9 cellular contexts compared by ENCODE assay signal in genomic region chr7:152859781-152860191, GRCh38.
A peak's percentile ranks its signal among the peaks of the same experiment; 100 is the strongest.
DNase-seq lines count a peak whose midpoint lies in the region; ATAC-seq and TF ChIP-seq lines count a peak whose summit lies in the region.
"Had no signal": no experiment of that assay in that cellular context is flagged by ENCODE, and none has a peak within 500 bp of the region (broad histone marks: within the 10 kb centered on the region; RNA-seq: fewer than 3 reads in every experiment).

No MANE protein-coding gene starts in this region.

- CTCF ChIA-PET in activated CD4-positive, alpha-beta T cell treated with anti-CD3 and anti-CD28 coated beads for 36 hours (lab: Charles Lee) = no interaction called here

- peak; percentile 26 for TF ChIP-seq CTCF in progenitor cell of endocrine pancreas (IDR thresholded peaks at IDR 0.05; ENCODE audit: unreplicated experiment)

- no peak overlapping the region for H3K27ac Mint-ChIP-seq in activated CD4-positive, alpha-beta T cell treated with anti-CD3 and anti-CD28 coated beads for 36 hours
- H3K27ac Mint-ChIP-seq in activated naive CD8-positive, alpha-beta T cell treated with anti-CD3 and anti-CD28 coated beads, Interleukin-2, amount 50 U/mL, for 24 hours = no peak overlapping the region
- no peak overlapping the region for H3K27ac Mint-ChIP-seq in progenitor cell of endocrine pancreas

- POLR2A ChIA-PET in activated CD4-positive, alpha-beta T cell treated with anti-CD3 and anti-CD28 coated beads for 36 hours (lab: Charles Lee) = no interaction called here

- H3K4me1 Mint-ChIP-seq in activated CD4-positive, alpha-beta T cell treated with anti-CD3 and anti-CD28 coated beads for 36 hours = peaks cover 5% of the 10 kb centered on the region
- peaks cover 5% of the 10 kb centered on the region for H3K4me1 Mint-ChIP-seq in activated naive CD8-positive, alpha-beta T cell treated with anti-CD3 and anti-CD28 coated beads, Interleukin-2, amount 50 U/mL, for 24 hours
- no peaks in the 10 kb centered on the region for H3K4me1 Mint-ChIP-seq in progenitor cell of endocrine pancreas (ENCODE audit: low read depth)

- peak; percentile 30 for DNase-seq in activated CD4-positive, alpha-beta T cell treated with anti-CD3 and anti-CD28 coated beads for 36 hours
- DNase-seq in activated CD4-positive, alpha-beta T cell treated with anti-CD3 and anti-CD28 coated beads, Interleukin-2, amount 50 U/mL, for 4 hours = no peak
- no peak for DNase-seq in activated naive CD8-positive, alpha-beta T cell treated with anti-CD3 and anti-CD28 coated beads, Interleukin-2, amount 50 U/mL, for 24 hours
- DNase-seq in progenitor cell of endocrine pancreas (ENCODE audit: low spot score, unreplicated experiment) (no peak), NCI-H187 (lab: John Stamatoyannopoulos, UW) (no peak), NCI-H748 treated with DMSO at 0.1 percent for 48 hours (lab: John Stamatoyannopoulos, UW) (no peak)
- DNase-seq: tibial artery had no signal

- intact Hi-C loops in activated CD4-positive, alpha-beta T cell treated with anti-CD3 and anti-CD28 coated beads for 36 hours (cut with DNase I, micrococcal nuclease) = no loop called here

- peaks cover 8% of the 10 kb centered on the region for H3K36me3 Mint-ChIP-seq in activated CD4-positive, alpha-beta T cell treated with anti-CD3 and anti-CD28 coated beads for 36 hours (ENCODE audit: low read depth)
- H3K36me3 Mint-ChIP-seq in activated naive CD8-positive, alpha-beta T cell treated with anti-CD3 and anti-CD28 coated beads, Interleukin-2, amount 50 U/mL, for 24 hours (ENCODE audit: low read depth) = peaks cover 13% of the 10 kb centered on the region
- peaks cover 9% of the 10 kb centered on the region for H3K36me3 Mint-ChIP-seq in progenitor cell of endocrine pancreas (ENCODE audit: insufficient read depth)

- no peaks in the 10 kb centered on the region for H3K9me3 Mint-ChIP-seq in activated CD4-positive, alpha-beta T cell treated with anti-CD3 and anti-CD28 coated beads for 36 hours (ENCODE audit: low read depth)
- no peaks in the 10 kb centered on the region for H3K9me3 Mint-ChIP-seq in activated naive CD8-positive, alpha-beta T cell treated with anti-CD3 and anti-CD28 coated beads, Interleukin-2, amount 50 U/mL, for 24 hours
- H3K9me3 Mint-ChIP-seq in progenitor cell of endocrine pancreas (ENCODE audit: low read depth) = no peaks in the 10 kb centered on the region

- ATAC-seq in activated CD4-positive, alpha-beta T cell treated with anti-CD3 and anti-CD28 coated beads for 36 hours = peak; percentile 70
- ATAC-seq in HG03159 (IDR thresholded peaks at IDR 0.05; ENCODE audit: unreplicated experiment) (peak; percentile 71), HG02571 (IDR thresholded peaks at IDR 0.05; ENCODE audit: unreplicated experiment) (no peak)
- ATAC-seq in activated naive CD8-positive, alpha-beta T cell treated with anti-CD3 and anti-CD28 coated beads, Interleukin-2, amount 50 U/mL, for 24 hours = peak; percentile 17

- no peaks in the 10 kb centered on the region for H3K27me3 Mint-ChIP-seq in activated CD4-positive, alpha-beta T cell treated with anti-CD3 and anti-CD28 coated beads for 36 hours
- H3K27me3 Mint-ChIP-seq in activated naive CD8-positive, alpha-beta T cell treated with anti-CD3 and anti-CD28 coated beads, Interleukin-2, amount 50 U/mL, for 24 hours = no peaks in the 10 kb centered on the region
- H3K27me3 Mint-ChIP-seq in progenitor cell of endocrine pancreas = no peaks in the 10 kb centered on the region

- H3K4me3 Mint-ChIP-seq in activated CD4-positive, alpha-beta T cell treated with anti-CD3 and anti-CD28 coated beads for 36 hours = no peak overlapping the region
- no peak overlapping the region for H3K4me3 Mint-ChIP-seq in activated naive CD8-positive, alpha-beta T cell treated with anti-CD3 and anti-CD28 coated beads, Interleukin-2, amount 50 U/mL, for 24 hours
- no peak overlapping the region for H3K4me3 Mint-ChIP-seq in progenitor cell of endocrine pancreas (ENCODE audit: low read depth)
